In genomic region chr14:69460093-69460701, GRCh38 we compare ENCODE assay signal across 8 cellular contexts. TPM values are rescaled to one million over a fixed set of nuclear protein-coding genes. Genes with fewer than 3 reads are reported as not detected.
A peak's percentile ranks its signal among the peaks of the same experiment; 100 is the strongest.
DNase-seq lines count a peak whose midpoint lies in the region; ATAC-seq and TF ChIP-seq lines count a peak whose summit lies in the region.

No MANE protein-coding gene starts in this region.

- H3K36me3 ChIP-seq in DOHH2 (ENCODE audit: control insufficient read depth, low read length) (peaks cover 30% of the 10 kb centered on the region), OCI-LY7 (ENCODE audit: insufficient read depth, low read length) (peaks cover 47% of the 10 kb centered on the region), fibroblast of lung (ENCODE audit: control insufficient read depth, insufficient read depth, low read length) (peaks cover 7% of the 10 kb centered on the region), neural progenitor cell (no peaks in the 10 kb centered on the region), tibial artery (peaks cover 27 to 44% (median 27%) of the 10 kb centered on the region in 3 donors)

- intact Hi-C loops in OCI-LY7 (cut with micrococcal nuclease; ENCODE audit: unreplicated experiment) (loop anchor here (1.0 to 2.0 kb wide), 4 partner anchors 62 to 217 kb away; partner anchors contain the start of genes ERH and SLC39A9), tibial artery (cut with DNase I; ENCODE audit: low total_unique reads) (loop anchor here (2.0 kb wide), 1 partner anchor 217 kb away; no protein-coding TSS in a partner anchor)

- H3F3A ChIP-seq in DOHH2 (ENCODE audit: control insufficient read depth, insufficient read depth): no peaks in the 10 kb centered on the region
- no peaks in the 10 kb centered on the region for H3F3A ChIP-seq in neural progenitor cell (ENCODE audit: low read depth)

- H4K20me1 ChIP-seq in DOHH2 (ENCODE audit: control insufficient read depth, insufficient read depth, low read depth, low read length) (peaks cover 4% of the 10 kb centered on the region; the same call in 1 of the 2 replicates), OCI-LY7 (ENCODE audit: insufficient read depth, low read length) (no peaks in the 10 kb centered on the region), fibroblast of lung (ENCODE audit: control insufficient read depth, extremely low read depth, insufficient read depth, low read length) (no peaks in the 10 kb centered on the region), neural progenitor cell (ENCODE audit: low read depth) (peaks cover 4% of the 10 kb centered on the region)

- no peak overlapping the region for H3K9ac ChIP-seq in fibroblast of lung (ENCODE audit: insufficient read depth, low read length)
- no peak overlapping the region for H3K9ac ChIP-seq in neural progenitor cell

- H3K27ac ChIP-seq in DOHH2 (ENCODE audit: low read depth, low read length) (no peak overlapping the region), OCI-LY7 (ENCODE audit: low read depth, low read length, poor library complexity, severe bottlenecking) (no peak overlapping the region), fibroblast of lung (ENCODE audit: insufficient read depth, low read length) (no peak overlapping the region), neural progenitor cell (no peak overlapping the region), tibial artery (no peak overlapping the region)

- CTCF ChIA-PET in OCI-LY7 (lab: Charles Lee; ENCODE audit: unreplicated experiment): interaction anchor here (1.2 kb wide), 1 partner anchor 217 kb away, joined by 3 read pairs; no protein-coding TSS in a partner anchor

- POLR2A ChIA-PET in OCI-LY7 (lab: Charles Lee): interaction anchor here (0.5 to 2.2 kb wide), 5 partner anchors 15 to 127 kb away, joined by 3 to 7 read pairs (median 3); no protein-coding TSS in a partner anchor

- no peak overlapping the region for H3K27ac Mint-ChIP-seq in neural progenitor cell

- ATAC-seq in activated T-cell treated with anti-CD3 and anti-CD28 coated beads, Interleukin-2, amount 50 U/mL, for 4 hours: peak; percentile 75 to 86
- ATAC-seq in HG02678 (IDR thresholded peaks at IDR 0.05; ENCODE audit: unreplicated experiment): no peak

- H3K9me2 ChIP-seq in DOHH2 (replicated peaks; ENCODE audit: control insufficient read depth, low read length) (no peaks in the 10 kb centered on the region), OCI-LY7 (ENCODE audit: insufficient read depth, low read length) (no peaks in the 10 kb centered on the region)

- H3K79me2 ChIP-seq in DOHH2 (ENCODE audit: control insufficient read depth, low read length) (no peaks in the 10 kb centered on the region), OCI-LY7 (ENCODE audit: insufficient read depth, low read depth, low read length) (no peaks in the 10 kb centered on the region), fibroblast of lung (ENCODE audit: control insufficient read depth, insufficient read depth, low read length) (no peaks in the 10 kb centered on the region), neural progenitor cell (ENCODE audit: low read depth) (no peaks in the 10 kb centered on the region)

- H3K27me3 Mint-ChIP-seq in activated T-cell treated with anti-CD3 and anti-CD28 coated beads, Interleukin-2, amount 50 U/mL, for 4 hours (ENCODE audit: low read depth): no peaks in the 10 kb centered on the region
- H3K27me3 Mint-ChIP-seq in neural progenitor cell (ENCODE audit: insufficient read depth, low read depth): no peaks in the 10 kb centered on the region

- H3K27me3 ChIP-seq in DOHH2 (ENCODE audit: control insufficient read depth, low read length) (no peaks in the 10 kb centered on the region), fibroblast of lung (ENCODE audit: control insufficient read depth, insufficient read depth, low read length) (no peaks in the 10 kb centered on the region), neural progenitor cell (no peaks in the 10 kb centered on the region), tibial artery (no peaks in the 10 kb centered on the region)

- H3K4me2 ChIP-seq in DOHH2 (ENCODE audit: low read length) (no peak overlapping the region), OCI-LY7 (ENCODE audit: low read length) (no peak overlapping the region), fibroblast of lung (ENCODE audit: extremely low read depth, insufficient read depth, low read length) (no peak overlapping the region), neural progenitor cell (no peak overlapping the region)

- no peaks in the 10 kb centered on the region for H3K4me1 Mint-ChIP-seq in activated T-cell treated with anti-CD3 and anti-CD28 coated beads, Interleukin-2, amount 50 U/mL, for 4 hours (ENCODE audit: low read depth)
- no peaks in the 10 kb centered on the region for H3K4me1 Mint-ChIP-seq in neural progenitor cell

- no peaks in the 10 kb centered on the region for H3K9me3 Mint-ChIP-seq in activated T-cell treated with anti-CD3 and anti-CD28 coated beads, Interleukin-2, amount 50 U/mL, for 4 hours
- H3K9me3 Mint-ChIP-seq in neural progenitor cell: no peaks in the 10 kb centered on the region

- peak; percentile 51 for DNase-seq in Jurkat, Clone E6-1 (ENCODE audit: low read depth, low spot score)
- DNase-seq in OCI-LY7 (ENCODE audit: low spot score): peak; percentile 79
- peak; percentile 38 for DNase-seq in activated T-cell treated with anti-CD3 and anti-CD28 coated beads, Interleukin-2, amount 50 U/mL, for 4 hours
- peak; percentile 87 to 95 for DNase-seq in fibroblast of lung (ENCODE audit: low read depth in 2 of 2)
- peak; percentile 64 for DNase-seq in neural progenitor cell (ENCODE audit: low spot score)
- DNase-seq in tibial artery: peak; percentile 67 to 77

- H3K4me3 ChIP-seq in DOHH2 (ENCODE audit: low read length) (no peak overlapping the region), OCI-LY7 (ENCODE audit: low read depth, low read length, poor library complexity, severe bottlenecking) (no peak overlapping the region), fibroblast of lung (replicated peaks in 1 of 4; ENCODE audit: control extremely low read depth in 1 of 4, insufficient read depth in 1 of 4, low read depth in 3 of 4, low read length in 4 of 4) (no peak overlapping the region), neural progenitor cell (no peak overlapping the region), tibial artery (no peak overlapping the region)
- H3K4me3 ChIP-seq in Jurkat, Clone E6-1 (ENCODE audit: low read length): no peak overlapping the region

- TF ChIP-seq CTCF in DOHH2 (IDR thresholded peaks at IDR 0.05; ENCODE audit: low read depth, low read length, poor library complexity, severe bottlenecking) (peak; percentile 79), OCI-LY7 (conservative IDR thresholded peaks at IDR 0.05; ENCODE audit: low read length) (peak; percentile 95), fibroblast of lung (conservative IDR thresholded peaks at IDR 0.05 in 1 of 2, IDR thresholded peaks at IDR 0.05 in 1 of 2; ENCODE audit: low read depth in 1 of 2, low read length in 2 of 2) (peak; percentile 79 to 90), neural progenitor cell (IDR thresholded peaks at IDR 0.05) (peak; percentile 86), tibial artery (IDR thresholded peaks at IDR 0.05) (peak; percentile 72 to 89)

- H3K9me3 ChIP-seq in DOHH2 (ENCODE audit: control insufficient read depth, insufficient read depth, low read length) (no peaks in the 10 kb centered on the region), OCI-LY7 (ENCODE audit: low read length) (no peaks in the 10 kb centered on the region), fibroblast of lung (ENCODE audit: control insufficient read depth, insufficient read depth, low read depth, low read length) (no peaks in the 10 kb centered on the region), neural progenitor cell (ENCODE audit: low read depth) (no peaks in the 10 kb centered on the region), tibial artery (no peaks in the 10 kb centered on the region)

- peaks cover 24% of the 10 kb centered on the region for H3K36me3 Mint-ChIP-seq in activated T-cell treated with anti-CD3 and anti-CD28 coated beads, Interleukin-2, amount 50 U/mL, for 4 hours (ENCODE audit: insufficient read depth)
- peaks cover 2% of the 10 kb centered on the region for H3K36me3 Mint-ChIP-seq in neural progenitor cell

- H3K4me1 ChIP-seq in DOHH2 (ENCODE audit: control insufficient read depth, low read length): no peaks in the 10 kb centered on the region
- H3K4me1 ChIP-seq in OCI-LY7 (ENCODE audit: insufficient read depth, low read length, poor library complexity, severe bottlenecking): no peaks in the 10 kb centered on the region
- no peaks in the 10 kb centered on the region for H3K4me1 ChIP-seq in fibroblast of lung (ENCODE audit: control insufficient read depth, extremely low read depth, insufficient read depth, low read length)
- no peaks in the 10 kb centered on the region for H3K4me1 ChIP-seq in neural progenitor cell
- H3K4me1 ChIP-seq in tibial artery: no peaks in the 10 kb centered on the region

- H2AFZ ChIP-seq in OCI-LY7 (ENCODE audit: low read length) (no peak overlapping the region), fibroblast of lung (ENCODE audit: low read length) (no peak overlapping the region), neural progenitor cell (replicated peaks) (no peak overlapping the region)

- BruUV-seq in OCI-LY7 (replicated peaks; lab: Mats Ljungman, UMichigan): no TSS peak

- no peak overlapping the region for H3K4me3 Mint-ChIP-seq in activated T-cell treated with anti-CD3 and anti-CD28 coated beads, Interleukin-2, amount 50 U/mL, for 4 hours
- H3K4me3 Mint-ChIP-seq in neural progenitor cell: no peak overlapping the region

RNA-seq across cellular contexts. Expression of gene PLEKHD1, which starts 24.3 kb away (rescaled TPM):
- polyA plus RNA-seq in Jurkat, Clone E6-1 (2012; ENCODE audit: insufficient read depth, insufficient read length): not detected
- total RNA-seq in OCI-LY7 (2014; rRNA removed; shearing (Covaris generic)): 0.09 and 0.13 TPM in 2 replicates
- total RNA-seq in OCI-LY7 (2022) (0.17 and 0.19 TPM in 2 replicates), fibroblast of lung (under 0.01 TPM in 2 replicates), neural progenitor cell (ENCODE audit: low replicate concordance) (not detected in 2 replicates)
- under 1 TPM; 0.05 to 0.16 (median 0.10) TPM for total RNA-seq in activated T-cell treated with anti-CD3 and anti-CD28 coated beads, Interleukin-2, amount 50 U/mL, for 4 hours
- 0.01 TPM in 1 of 2 replicates, not detected in the other for polyA plus RNA-seq in fibroblast of lung
- not detected in 2 replicates for polyA plus RNA-seq in fibroblast of lung (2012)
- not detected in 2 replicates for polyA minus RNA-seq in fibroblast of lung (ENCODE audit: low replicate concordance)

Comparison
In these comparisons a context has a peak if more than half of its experiments do, and no peak if none do; other contexts are left out.
1. DNase-seq: peak in every context shown above with its lines; median percentile 91 in fibroblast of lung; 79 in OCI-LY7; 72 in tibial artery; 64 in neural progenitor cell; 51 in Jurkat, Clone E6-1; 38 in activated T-cell treated with anti-CD3 and anti-CD28 coated beads, Interleukin-2, amount 50 U/mL, for 4 hours.